22 cellular contexts compared by ENCODE assay signal in the genomic region with DNA sequence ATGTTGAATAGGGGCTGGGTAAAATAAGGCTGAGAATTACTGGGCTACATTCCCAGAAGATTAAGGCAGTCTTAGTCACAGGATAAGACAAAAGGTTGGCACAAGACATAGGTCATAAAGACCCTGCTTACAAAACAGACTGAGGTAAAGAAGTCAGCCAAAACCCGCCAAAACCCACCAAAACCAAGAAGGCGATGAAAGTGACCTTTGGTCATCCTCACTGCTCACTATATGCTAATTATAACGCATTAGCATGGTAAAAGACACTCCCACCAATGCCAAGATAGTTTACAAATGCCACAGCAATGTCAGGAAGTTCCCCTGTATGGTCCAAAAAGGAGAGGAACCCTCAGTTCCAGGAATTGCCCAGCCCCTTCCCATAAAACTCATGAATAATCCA. TPM values are rescaled to one million over a fixed set of nuclear protein-coding genes. Genes with fewer than 3 reads are reported as not detected.
DNase-seq lines count a peak whose midpoint lies in the region; ATAC-seq and TF ChIP-seq lines count a peak whose summit lies in the region.
"Had no signal": no experiment of that assay in that cellular context is flagged by ENCODE, and none has a peak within 500 bp of the region (broad histone marks: within the 10 kb centered on the region; RNA-seq: fewer than 3 reads in every experiment).

No MANE protein-coding gene starts in this region.

- no peaks in the 10 kb centered on the region for H3K9me2 ChIP-seq in GM23338 (ENCODE audit: insufficient read depth)

- H3K36me3 ChIP-seq in GM23338 (ENCODE audit: insufficient read depth) = no peaks in the 10 kb centered on the region
- H3K36me3 ChIP-seq in neural progenitor cell = no peaks in the 10 kb centered on the region
- H3K36me3 ChIP-seq: HAP-1, SJCRH30 had no signal

- no peaks in the 10 kb centered on the region; the same call in 2 of the 3 replicates for H3K36me3 Mint-ChIP-seq in GM23338 (ENCODE audit: low read depth)
- no peaks in the 10 kb centered on the region for H3K36me3 Mint-ChIP-seq in HFFc6 (ENCODE audit: low read depth)
- no peaks in the 10 kb centered on the region for H3K36me3 Mint-ChIP-seq in WTC11
- peaks cover 92% of the 10 kb centered on the region for H3K36me3 Mint-ChIP-seq in nephron progenitor cell (ENCODE audit: low read depth)
- H3K36me3 Mint-ChIP-seq in neural progenitor cell = peaks cover 16% of the 10 kb centered on the region
- H3K36me3 Mint-ChIP-seq: CD14-positive monocyte had no signal

- ATAC-seq in GM23338 (no peak), WTC11 (peak; percentile 34; the same call in 1 of the 2 replicates), HG03460 (IDR thresholded peaks at IDR 0.05; ENCODE audit: unreplicated experiment) (no peak)
- ATAC-seq: SK-N-SH treated with all-trans-retinoic acid at 6 μM for 48 hours had no signal

- H3K27me3 Mint-ChIP-seq in GM23338 (ENCODE audit: insufficient read depth, low read depth, poor library complexity) = peaks cover 3% of the 10 kb centered on the region
- no peaks in the 10 kb centered on the region for H3K27me3 Mint-ChIP-seq in HFFc6 (ENCODE audit: insufficient read depth)
- H3K27me3 Mint-ChIP-seq in WTC11 (ENCODE audit: low read depth) = no peaks in the 10 kb centered on the region
- no peaks in the 10 kb centered on the region for H3K27me3 Mint-ChIP-seq in nephron progenitor cell (ENCODE audit: low read depth, poor library complexity)
- peaks cover 2% of the 10 kb centered on the region for H3K27me3 Mint-ChIP-seq in neural progenitor cell (ENCODE audit: insufficient read depth, low read depth)
- H3K27me3 Mint-ChIP-seq: B cell had no signal

- H3K9me3 ChIP-seq in neural progenitor cell (ENCODE audit: low read depth) = no peaks in the 10 kb centered on the region
- H3K9me3 ChIP-seq: HAP-1, SJCRH30 had no signal

- DNase-seq in GM23338 (ENCODE audit: low spot score) = peak; percentile 14
- DNase-seq in HFFc6 = no peak
- DNase-seq in WTC11 (ENCODE audit: low spot score) = no peak
- no peak for DNase-seq in nephron progenitor cell
- DNase-seq in DMS153 treated with DMSO at 0.1 percent for 48 hours (lab: John Stamatoyannopoulos, UW; ENCODE audit: unreplicated experiment) = no peak
- DNase-seq in neural progenitor cell (ENCODE audit: low spot score) = no peak
- DNase-seq: Calu3, DND-41, GM23248, MV-4-11, NCI-H1105, NCI-H1436 treated with DMSO at 0.1 percent for 48 hours, NCI-H2029, NCI-H446, NCI-H524 treated with DMSO at 0.1 percent for 48 hours, NCI-H774, SJCRH30 had no signal

- H3K4me1 Mint-ChIP-seq in GM23338 (peaks cover 6% of the 10 kb centered on the region), HFFc6 (ENCODE audit: low read depth) (peaks cover 69% of the 10 kb centered on the region), WTC11 (peaks cover 8% of the 10 kb centered on the region), nephron progenitor cell (peaks cover 7% of the 10 kb centered on the region), neural progenitor cell (no peaks in the 10 kb centered on the region)

- H3K4me1 ChIP-seq in GM23338 (ENCODE audit: insufficient read depth) (peaks cover 6% of the 10 kb centered on the region; the same call in 1 of the 2 replicates), neural progenitor cell (no peaks in the 10 kb centered on the region)
- H3K4me1 ChIP-seq: HAP-1, SJCRH30 had no signal

- H3K79me2 ChIP-seq in GM23338 (replicated peaks; ENCODE audit: insufficient read depth) (no peaks in the 10 kb centered on the region), neural progenitor cell (ENCODE audit: low read depth) (no peaks in the 10 kb centered on the region)

- H2AFZ ChIP-seq in GM23338 (no peak overlapping the region), neural progenitor cell (replicated peaks) (no peak overlapping the region)
- H2AFZ ChIP-seq: GM23248 had no signal

- TF ChIP-seq CTCF in GM23338 (conservative IDR thresholded peaks at IDR 0.05; ENCODE audit: low read depth in 2 of 2) = no peak
- TF ChIP-seq CTCF in HFFc6 (IDR thresholded peaks at IDR 0.05) = no peak
- TF ChIP-seq CTCF in WTC11 (IDR thresholded peaks at IDR 0.05) = no peak
- TF ChIP-seq CTCF in nephron progenitor cell (IDR thresholded peaks at IDR 0.05) = no peak
- no peak for TF ChIP-seq CTCF in neural progenitor cell (IDR thresholded peaks at IDR 0.05)

- H3K27ac Mint-ChIP-seq in GM23338 = no peak overlapping the region
- H3K27ac Mint-ChIP-seq in HFFc6 = peak overlapping the region; percentile 79
- H3K27ac Mint-ChIP-seq in WTC11 = no peak overlapping the region
- peak overlapping the region; percentile 83 for H3K27ac Mint-ChIP-seq in nephron progenitor cell
- H3K27ac Mint-ChIP-seq in neural progenitor cell = no peak overlapping the region
- H3K27ac Mint-ChIP-seq: B cell, CD14-positive monocyte had no signal

- POLR2A ChIA-PET in WTC11 (lab: Charles Lee) = no interaction called here

- H3K4me2 ChIP-seq in GM23338 (no peak overlapping the region), neural progenitor cell (no peak overlapping the region)

- no peak overlapping the region for H3K9ac ChIP-seq in neural progenitor cell
- H3K9ac ChIP-seq: GM23248 had no signal

- H3K27me3 ChIP-seq in GM23338 (ENCODE audit: insufficient read depth) (no peaks in the 10 kb centered on the region), neural progenitor cell (no peaks in the 10 kb centered on the region)
- H3K27me3 ChIP-seq: SJCRH30 had no signal

- H4K20me1 ChIP-seq in GM23338 (replicated peaks; ENCODE audit: insufficient read depth) = no peaks in the 10 kb centered on the region
- H4K20me1 ChIP-seq in neural progenitor cell (ENCODE audit: low read depth) = no peaks in the 10 kb centered on the region

- no peak overlapping the region for H3K27ac ChIP-seq in GM23338 (ENCODE audit: low read depth)
- H3K27ac ChIP-seq in neural progenitor cell = no peak overlapping the region
- H3K27ac ChIP-seq: SJCRH30 had no signal

- H3F3A ChIP-seq in GM23338 (replicated peaks; ENCODE audit: low read depth) (no peaks in the 10 kb centered on the region), neural progenitor cell (ENCODE audit: low read depth) (no peaks in the 10 kb centered on the region)

- no peaks in the 10 kb centered on the region for H3K9me3 Mint-ChIP-seq in GM23338
- H3K9me3 Mint-ChIP-seq in HFFc6 = no peaks in the 10 kb centered on the region
- H3K9me3 Mint-ChIP-seq in WTC11 = no peaks in the 10 kb centered on the region
- peaks cover 59% of the 10 kb centered on the region for H3K9me3 Mint-ChIP-seq in nephron progenitor cell
- H3K9me3 Mint-ChIP-seq in neural progenitor cell = peaks cover 9% of the 10 kb centered on the region

- H3K4me3 ChIP-seq in GM23338 (no peak overlapping the region), neural progenitor cell (no peak overlapping the region)
- H3K4me3 ChIP-seq: GM23248, HAP-1, SJCRH30 had no signal

- CTCF ChIA-PET in WTC11 (lab: Charles Lee) = no interaction called here

- no peak overlapping the region for H3K4me3 Mint-ChIP-seq in GM23338
- no peak overlapping the region for H3K4me3 Mint-ChIP-seq in HFFc6
- no peak overlapping the region for H3K4me3 Mint-ChIP-seq in WTC11
- no peak overlapping the region for H3K4me3 Mint-ChIP-seq in nephron progenitor cell
- H3K4me3 Mint-ChIP-seq in neural progenitor cell = no peak overlapping the region
- H3K4me3 Mint-ChIP-seq: B cell, CD14-positive monocyte had no signal

TF ChIP-seq in GM23338, 12 proteins besides CTCF, POLR2A, EP300 and RAD21 (continues in another document):
- TF ChIP-seq CREB1 (CRISPR knock-in tag; IDR thresholded peaks at IDR 0.05; ENCODE audit: low read depth) = no peak
- no peak for TF ChIP-seq EZH2 (IDR thresholded peaks at IDR 0.05; ENCODE audit: low read depth, unreplicated experiment)
- no peak for TF ChIP-seq ZNF114 (CRISPR knock-in tag; IDR thresholded peaks at IDR 0.05)
- TF ChIP-seq EZH2phosphoT487 (IDR thresholded peaks at IDR 0.05; ENCODE audit: unreplicated experiment) = no peak
- TF ChIP-seq POLR2AphosphoS5 (IDR thresholded peaks at IDR 0.05; ENCODE audit: low read depth) = no peak

TF ChIP-seq in WTC11, 78 proteins besides CTCF, POLR2A, EP300 and RAD21 (continues in another document):
- TF ChIP-seq, protein P1, sequence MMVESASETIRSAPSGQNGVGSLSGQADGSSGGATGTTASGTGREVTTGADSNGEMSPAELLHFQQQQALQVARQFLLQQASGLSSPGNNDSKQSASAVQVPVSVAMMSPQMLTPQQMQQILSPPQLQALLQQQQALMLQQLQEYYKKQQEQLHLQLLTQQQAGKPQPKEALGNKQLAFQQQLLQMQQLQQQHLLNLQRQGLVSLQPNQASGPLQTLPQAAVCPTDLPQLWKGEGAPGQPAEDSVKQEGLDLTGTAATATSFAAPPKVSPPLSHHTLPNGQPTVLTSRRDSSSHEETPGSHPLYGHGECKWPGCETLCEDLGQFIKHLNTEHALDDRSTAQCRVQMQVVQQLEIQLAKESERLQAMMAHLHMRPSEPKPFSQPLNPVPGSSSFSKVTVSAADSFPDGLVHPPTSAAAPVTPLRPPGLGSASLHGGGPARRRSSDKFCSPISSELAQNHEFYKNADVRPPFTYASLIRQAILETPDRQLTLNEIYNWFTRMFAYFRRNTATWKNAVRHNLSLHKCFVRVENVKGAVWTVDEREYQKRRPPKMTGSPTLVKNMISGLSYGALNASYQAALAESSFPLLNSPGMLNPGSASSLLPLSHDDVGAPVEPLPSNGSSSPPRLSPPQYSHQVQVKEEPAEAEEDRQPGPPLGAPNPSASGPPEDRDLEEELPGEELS (CRISPR knock-in tag; IDR thresholded peaks at IDR 0.05) = no peak
- TF ChIP-seq ZNF416 (CRISPR knock-in tag; IDR thresholded peaks at IDR 0.05) (no peak), MYBL2 (CRISPR knock-in tag; IDR thresholded peaks at IDR 0.05) (no peak), NFATC4 (CRISPR knock-in tag; IDR thresholded peaks at IDR 0.05) (no peak), SMAD4 (CRISPR knock-in tag; IDR thresholded peaks at IDR 0.05) (no peak), ZBTB21 (CRISPR knock-in tag; IDR thresholded peaks at IDR 0.05; ENCODE audit: borderline replicate concordance) (no peak), ZNF263 (CRISPR knock-in tag; IDR thresholded peaks at IDR 0.05; ENCODE audit: low read depth) (no peak)
- TF ChIP-seq, protein P2, sequence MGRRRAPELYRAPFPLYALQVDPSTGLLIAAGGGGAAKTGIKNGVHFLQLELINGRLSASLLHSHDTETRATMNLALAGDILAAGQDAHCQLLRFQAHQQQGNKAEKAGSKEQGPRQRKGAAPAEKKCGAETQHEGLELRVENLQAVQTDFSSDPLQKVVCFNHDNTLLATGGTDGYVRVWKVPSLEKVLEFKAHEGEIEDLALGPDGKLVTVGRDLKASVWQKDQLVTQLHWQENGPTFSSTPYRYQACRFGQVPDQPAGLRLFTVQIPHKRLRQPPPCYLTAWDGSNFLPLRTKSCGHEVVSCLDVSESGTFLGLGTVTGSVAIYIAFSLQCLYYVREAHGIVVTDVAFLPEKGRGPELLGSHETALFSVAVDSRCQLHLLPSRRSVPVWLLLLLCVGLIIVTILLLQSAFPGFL (CRISPR knock-in tag; IDR thresholded peaks at IDR 0.05; ENCODE audit: borderline replicate concordance) = no peak

RNA-seq across cellular contexts. Expression of a gene that starts 27.8 kb away (rescaled TPM):
- total RNA-seq in GM23338 (2014; rRNA removed; shearing (Covaris generic)) = 9.5 and 14.8 TPM in 2 replicates
- 6.1 and 7.5 TPM in 2 replicates for polyA plus RNA-seq in GM23338 (2016; fragmentation: Nextera tagmentation; extraction: Ambion mirVana)
- 10 to 100 TPM; 23.1 to 27.5 (median 24.7) TPM for total RNA-seq in HFFc6 (2021; fragmentation: NEBNext Ultra II Directional; extraction: Animal tissue kit (Norgen Biotek cat#: 25700))
- 7.0 to 11.6 TPM (median 10.0 TPM) in 3 replicates for total RNA-seq in WTC11 (2021)
- 23.8 and 39.1 TPM in 2 replicates for total RNA-seq in neural progenitor cell (ENCODE audit: low replicate concordance)

Comparison
In these comparisons a context has a peak if more than half of its experiments do, and no peak if none do; other contexts are left out.
1. H3K27ac Mint-ChIP-seq: peak in HFFc6 (single experiment) and nephron progenitor cell (single experiment); none in GM23338 (single experiment), WTC11 (single experiment) and neural progenitor cell (single experiment).